Comparison of ENCODE assay signal across 8 cellular contexts in the genomic region with DNA sequence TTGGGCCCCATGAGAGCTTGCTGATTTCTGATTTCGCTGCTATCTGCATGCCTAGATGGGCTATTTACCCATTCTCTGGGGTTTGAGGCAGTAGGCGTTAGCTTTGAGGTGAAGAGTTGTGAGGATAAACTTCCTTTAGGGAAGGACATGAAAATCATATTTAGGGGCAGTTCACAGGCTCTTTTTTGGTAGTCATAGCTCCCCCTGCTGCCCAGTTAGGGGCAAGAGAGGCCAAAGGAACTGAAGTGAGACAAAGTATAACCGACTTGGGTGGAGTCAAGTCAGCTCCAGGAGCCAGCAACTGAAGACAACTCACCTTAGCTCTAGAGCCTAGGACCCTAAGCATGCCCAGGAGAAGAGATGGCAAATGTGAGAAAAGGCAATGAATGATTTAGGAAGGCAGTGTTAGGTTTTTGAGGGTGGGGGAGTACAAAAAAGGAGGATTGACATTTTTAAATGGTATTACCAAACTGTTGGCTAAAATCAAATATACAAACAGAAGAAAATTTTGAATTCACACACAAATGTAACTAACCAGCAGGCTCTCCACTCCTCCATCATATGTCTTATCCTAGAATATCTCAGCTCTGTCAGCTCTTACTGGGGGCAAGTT.
DNase-seq lines count a peak whose midpoint lies in the region; ATAC-seq and TF ChIP-seq lines count a peak whose summit lies in the region.

No MANE protein-coding gene starts in this region.

- intact Hi-C loops in Caco-2 (cut with micrococcal nuclease; ENCODE audit: unreplicated experiment) (loop anchor here (1.0 to 10.0 kb wide), 5 partner anchors 167 to 659 kb away; no protein-coding TSS in a partner anchor), PC-3 (cut with micrococcal nuclease) (loop anchor here (1.0 to 10.0 kb wide), 10 partner anchors 147 to 819 kb away; no protein-coding TSS in a partner anchor)

- peaks cover 4% of the 10 kb centered on the region for H3K4me1 Mint-ChIP-seq in Caco-2 (ENCODE audit: low read depth, unreplicated experiment)
- peaks cover 5% of the 10 kb centered on the region for H3K4me1 Mint-ChIP-seq in activated T-cell treated with anti-CD3 and anti-CD28 coated beads, Interleukin-2, amount 50 U/mL, for 72 hours (ENCODE audit: low read depth)

- 15 to 18% methylated on average over 3 of the region's 3 CpGs for WGBS in tibial nerve, 2 donors

- H3K4me1 ChIP-seq in Caco-2 = peaks cover 3% of the 10 kb centered on the region; the same call in 1 of the 2 replicates
- H3K4me1 ChIP-seq in PC-3 (ENCODE audit: insufficient read depth, low read length) = peaks cover 28% of the 10 kb centered on the region
- peaks cover 0 to 18% (median 0%) of the 10 kb centered on the region in 4 donors for H3K4me1 ChIP-seq in tibial nerve

- no peak for TF ChIP-seq POLR2A in tibial nerve (IDR thresholded peaks at IDR 0.05)

- peak; percentile 50 to 63 for TF ChIP-seq CTCF in Caco-2 (IDR thresholded peaks at IDR 0.05; ENCODE audit: insufficient read depth in 1 of 2, low read depth in 1 of 2, low read length in 1 of 2, severe bottlenecking in 1 of 2, unreplicated experiment in 1 of 2)
- TF ChIP-seq CTCF in PC-3 (conservative IDR thresholded peaks at IDR 0.05; ENCODE audit: low read depth, low read length) = peak; percentile 92
- peak; percentile 84 for TF ChIP-seq CTCF in fibroblast of the aortic adventitia (IDR thresholded peaks at IDR 0.05; ENCODE audit: insufficient read depth, low read length)
- peak; percentile 66 to 77 (median 73) for TF ChIP-seq CTCF in tibial nerve (IDR thresholded peaks at IDR 0.05)

- H3K27me3 ChIP-seq in Caco-2 (replicated peaks; ENCODE audit: control insufficient read depth, insufficient read depth, low read length) = no peaks in the 10 kb centered on the region
- no peaks in the 10 kb centered on the region for H3K27me3 ChIP-seq in PC-3 (ENCODE audit: low read length)
- H3K27me3 ChIP-seq in tibial nerve = no peaks in the 10 kb centered on the region

- no peaks in the 10 kb centered on the region for H3K27me3 Mint-ChIP-seq in Caco-2 (ENCODE audit: insufficient read depth, unreplicated experiment)
- H3K27me3 Mint-ChIP-seq in activated T-cell treated with anti-CD3 and anti-CD28 coated beads, Interleukin-2, amount 50 U/mL, for 72 hours (ENCODE audit: low read depth) = peaks cover 23% of the 10 kb centered on the region

- POLR2A ChIA-PET in Caco-2 (lab: Charles Lee) (no interaction called here), PC-3 (lab: Charles Lee; ENCODE audit: unreplicated experiment) (interaction anchor here (0.6 to 0.7 kb wide), 2 partner anchors 235 to 282 kb away, joined by 3 to 5 read pairs; no protein-coding TSS in a partner anchor)

- no peaks in the 10 kb centered on the region for H3F3A ChIP-seq in PC-3 (ENCODE audit: low read length, unreplicated experiment)

- peak overlapping the region; percentile 27; the same call in 1 of the 2 replicates for H2AFZ ChIP-seq in PC-3 (ENCODE audit: low read length)

- no peaks in the 10 kb centered on the region for H3K9me3 ChIP-seq in Caco-2
- H3K9me3 ChIP-seq in PC-3 (ENCODE audit: low read length) = no peaks in the 10 kb centered on the region
- H3K9me3 ChIP-seq in tibial nerve = no peaks in the 10 kb centered on the region

- H3K79me2 ChIP-seq in PC-3 (ENCODE audit: low read length) = no peaks in the 10 kb centered on the region

- H3K9me2 ChIP-seq in PC-3 (replicated peaks; ENCODE audit: low read length) = no peaks in the 10 kb centered on the region

- no peaks in the 10 kb centered on the region for H3K36me3 ChIP-seq in Caco-2 (ENCODE audit: control insufficient read depth, insufficient read depth, low read length)
- H3K36me3 ChIP-seq in PC-3 (ENCODE audit: low read depth, low read length) = no peaks in the 10 kb centered on the region
- no peaks in the 10 kb centered on the region for H3K36me3 ChIP-seq in tibial nerve

- H3K36me3 Mint-ChIP-seq in Caco-2 (ENCODE audit: insufficient read depth, unreplicated experiment) = no peaks in the 10 kb centered on the region
- no peaks in the 10 kb centered on the region for H3K36me3 Mint-ChIP-seq in activated T-cell treated with anti-CD3 and anti-CD28 coated beads, Interleukin-2, amount 50 U/mL, for 72 hours (ENCODE audit: insufficient read depth in 2 of 2)

- no peaks in the 10 kb centered on the region for H3K9me3 Mint-ChIP-seq in Caco-2 (ENCODE audit: unreplicated experiment)
- no peaks in the 10 kb centered on the region for H3K9me3 Mint-ChIP-seq in activated T-cell treated with anti-CD3 and anti-CD28 coated beads, Interleukin-2, amount 50 U/mL, for 72 hours

- H4K20me1 ChIP-seq in PC-3 (ENCODE audit: low read length) = no peaks in the 10 kb centered on the region

- H3K27ac Mint-ChIP-seq in Caco-2 (ENCODE audit: unreplicated experiment) = no peak overlapping the region
- no peak overlapping the region for H3K27ac Mint-ChIP-seq in activated T-cell treated with anti-CD3 and anti-CD28 coated beads, Interleukin-2, amount 50 U/mL, for 72 hours

- no peak overlapping the region for H3K4me3 Mint-ChIP-seq in Caco-2 (ENCODE audit: unreplicated experiment)
- no peak overlapping the region for H3K4me3 Mint-ChIP-seq in activated T-cell treated with anti-CD3 and anti-CD28 coated beads, Interleukin-2, amount 50 U/mL, for 72 hours

- H3K4me3 ChIP-seq in Caco-2 (ENCODE audit: low read depth, low read length) = no peak overlapping the region
- no peak overlapping the region for H3K4me3 ChIP-seq in Jurkat, Clone E6-1 (ENCODE audit: low read length)
- no peak overlapping the region for H3K4me3 ChIP-seq in PC-3 (ENCODE audit: low read length)
- no peak overlapping the region for H3K4me3 ChIP-seq in fibroblast of the aortic adventitia (ENCODE audit: low read depth, low read length)
- H3K4me3 ChIP-seq in tibial nerve = no peak overlapping the region

- DNase-seq in Caco-2 (peak; percentile 53 to 69), PC-3 (peak; percentile 79), fibroblast of the aortic adventitia (ENCODE audit: low read depth) (peak; percentile 85), occipital lobe (lab: John Stamatoyannopoulos, UW) (peak; percentile 11), tibial nerve (ENCODE audit: low spot score in 2 of 2) (peak; percentile 33 to 79)
- peak; percentile 46 for DNase-seq in Jurkat, Clone E6-1 (ENCODE audit: low read depth, low spot score)
- DNase-seq in activated T-cell treated with anti-CD3 and anti-CD28 coated beads, Interleukin-2, amount 50 U/mL, for 72 hours = peak; percentile 38 to 49

- ATAC-seq in GM21367 (IDR thresholded peaks at IDR 0.05; ENCODE audit: unreplicated experiment) (peak; percentile 86), PC-3 (peak; percentile 60)
- peak; percentile 53 to 57 for ATAC-seq in activated T-cell treated with anti-CD3 and anti-CD28 coated beads, Interleukin-2, amount 50 U/mL, for 72 hours (replicated peaks in 1 of 2)

- no peak overlapping the region for H3K4me2 ChIP-seq in PC-3 (ENCODE audit: low read length)

- no peak for TF ChIP-seq EP300 in tibial nerve (IDR thresholded peaks at IDR 0.05)

- no peak overlapping the region for H3K27ac ChIP-seq in PC-3 (ENCODE audit: low read length)
- H3K27ac ChIP-seq in tibial nerve = no peak overlapping the region

- BruUV-seq in Caco-2 (replicated peaks; lab: Mats Ljungman, UMichigan) (no TSS peak), PC-3 (replicated peaks; lab: Mats Ljungman, UMichigan) (no TSS peak)

- H3K9ac ChIP-seq in PC-3 (ENCODE audit: low read length) = no peak overlapping the region

- CTCF ChIA-PET in Caco-2 (lab: Charles Lee) (no interaction called here), PC-3 (lab: Charles Lee) (interaction anchor here (0.6 to 0.7 kb wide), 2 partner anchors 254 to 280 kb away, joined by 3 read pairs; no protein-coding TSS in a partner anchor)

Comparison
In these comparisons a context has a peak if more than half of its experiments do, and no peak if none do; other contexts are left out.
1. DNase-seq: peak in every context shown above with its lines; median percentile 85 in fibroblast of the aortic adventitia; 79 in PC-3; 61 in Caco-2; 56 in tibial nerve; 46 in Jurkat, Clone E6-1; 44 in activated T-cell treated with anti-CD3 and anti-CD28 coated beads, Interleukin-2, amount 50 U/mL, for 72 hours; 11 in occipital lobe.